Comparison of ENCODE assay signal across 9 cellular contexts in the genomic region with DNA sequence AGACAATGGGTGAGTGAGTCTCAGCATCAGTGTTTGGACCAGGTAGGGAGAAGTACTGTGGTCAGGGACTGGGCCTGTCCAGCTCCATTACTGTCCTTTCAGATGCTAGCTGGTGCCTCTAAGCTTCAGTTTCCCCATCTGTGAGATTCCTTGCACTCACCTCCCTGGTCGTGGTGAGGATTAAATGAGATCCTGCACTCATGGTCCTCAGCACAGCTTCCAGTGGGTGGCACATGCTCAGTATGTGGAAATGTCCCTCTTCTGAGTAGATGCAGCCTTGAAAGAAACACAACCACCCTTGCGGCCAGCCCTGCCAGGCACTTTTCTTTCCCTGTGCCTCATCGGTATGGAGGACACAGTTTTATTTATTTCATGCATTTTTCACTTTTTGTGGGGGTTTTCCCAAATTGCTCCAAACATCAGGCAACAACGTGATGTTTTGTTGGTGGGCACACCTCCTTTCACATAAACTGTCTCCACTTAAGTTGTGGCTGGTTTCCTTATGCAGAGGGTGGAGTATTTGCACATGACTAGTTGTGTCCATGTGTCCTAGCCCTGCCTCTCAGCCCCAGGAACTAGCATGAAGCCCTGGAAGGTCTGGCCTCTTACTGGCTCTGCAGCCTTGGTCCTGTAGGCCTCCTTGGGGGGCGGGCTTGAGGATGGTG. TPM values are rescaled to one million over a fixed set of nuclear protein-coding genes. Genes with fewer than 3 reads are reported as not detected.
DNase-seq lines count a peak whose midpoint lies in the region; ATAC-seq and TF ChIP-seq lines count a peak whose summit lies in the region.
"Had no signal": no experiment of that assay in that cellular context is flagged by ENCODE, and none has a peak within 500 bp of the region (broad histone marks: within the 10 kb centered on the region; RNA-seq: fewer than 3 reads in every experiment).

No MANE protein-coding gene starts in this region.

- no peak overlapping the region for H3K27ac Mint-ChIP-seq in progenitor cell of endocrine pancreas

- peaks cover 2% of the 10 kb centered on the region for H3K36me3 Mint-ChIP-seq in progenitor cell of endocrine pancreas (ENCODE audit: insufficient read depth)

- H2AFZ ChIP-seq in DND-41 (ENCODE audit: low read depth, low read length) = peak overlapping the region; percentile 95; the same call in 1 of the 2 replicates

- DNase-seq in DND-41 (no peak), RWPE1 (ENCODE audit: low spot score) (no peak), epithelial cell of proximal tubule (ENCODE audit: low read depth) (no peak), progenitor cell of endocrine pancreas (ENCODE audit: low spot score, unreplicated experiment) (no peak), medulla oblongata (ENCODE audit: extremely low spot score) (no peak), epidermal melanocyte (ENCODE audit: insufficient read length, low spot score) (no peak)
- DNase-seq: NCI-H1092 had no signal

- ATAC-seq in DND-41 (ENCODE audit: insufficient read depth, low read depth) (no peak), GM18867 (IDR thresholded peaks at IDR 0.05; ENCODE audit: unreplicated experiment) (no peak), HG03469 (IDR thresholded peaks at IDR 0.05; ENCODE audit: unreplicated experiment) (no peak)

- TF ChIP-seq CTCF in DND-41 (IDR thresholded peaks at IDR 0.05; ENCODE audit: borderline replicate concordance, extremely low read depth, low read length, poor library complexity, severe bottlenecking) (no peak), RWPE1 (conservative IDR thresholded peaks at IDR 0.05; ENCODE audit: low read depth) (no peak), epithelial cell of proximal tubule (conservative IDR thresholded peaks at IDR 0.05; ENCODE audit: low read depth, low read length) (no peak), progenitor cell of endocrine pancreas (IDR thresholded peaks at IDR 0.05; ENCODE audit: unreplicated experiment) (no peak)

- H3K9me3 Mint-ChIP-seq in progenitor cell of endocrine pancreas (ENCODE audit: low read depth) = peaks cover 3% of the 10 kb centered on the region

- peaks cover 5% of the 10 kb centered on the region for H3K9me3 ChIP-seq in DND-41 (ENCODE audit: insufficient read depth, low read length, severe bottlenecking)

- CTCF ChIA-PET in RWPE1 (lab: Yijun Ruan, JAX) = no interaction called here

- peaks cover 38% of the 10 kb centered on the region for H3K36me3 ChIP-seq in DND-41 (ENCODE audit: insufficient read depth, low read length)

- H3K27me3 ChIP-seq in DND-41 (ENCODE audit: insufficient read depth, low read length, poor library complexity) = no peaks in the 10 kb centered on the region

- peaks cover 2% of the 10 kb centered on the region for H3K27me3 Mint-ChIP-seq in progenitor cell of endocrine pancreas

- H3K4me3 Mint-ChIP-seq in progenitor cell of endocrine pancreas (ENCODE audit: low read depth) = peak overlapping the region; percentile 96

- no peaks in the 10 kb centered on the region for H4K20me1 ChIP-seq in DND-41 (ENCODE audit: insufficient read depth, low read length)

- H3K9ac ChIP-seq in DND-41 (ENCODE audit: low read depth, low read length) = peak overlapping the region; percentile 88

- POLR2A ChIA-PET in RWPE1 (lab: Yijun Ruan, JAX; ENCODE audit: low non-redundant PET) = interaction anchor here (1.5 kb wide), 1 partner anchor 19 kb away, joined by 6 read pairs; the partner anchor contains the start of gene THAP7

- H3K27ac ChIP-seq in DND-41 (ENCODE audit: low read length) = peak overlapping the region; percentile 94
- peak overlapping the region; percentile 85 for H3K27ac ChIP-seq in RWPE1

- peak overlapping the region; percentile 92 for H3K4me2 ChIP-seq in DND-41 (ENCODE audit: insufficient read depth, low read length)

- H3K4me1 Mint-ChIP-seq in progenitor cell of endocrine pancreas (ENCODE audit: low read depth) = peaks cover 21% of the 10 kb centered on the region

- peaks cover 30% of the 10 kb centered on the region for H3K4me1 ChIP-seq in DND-41 (ENCODE audit: insufficient read depth, low read length)

- peaks cover 34% of the 10 kb centered on the region for H3K79me2 ChIP-seq in DND-41 (ENCODE audit: insufficient read depth, low read length)

- peak overlapping the region; percentile 78 to 88; a peak in 3 of 4 replicates for H3K4me3 ChIP-seq in DND-41 (ENCODE audit: low read depth in 1 of 2, low read length in 2 of 2)
- peak overlapping the region; percentile 69 for H3K4me3 ChIP-seq in epithelial cell of proximal tubule (ENCODE audit: low read depth, low read length)

RNA-seq across cellular contexts. Expression of gene LZTR1, which starts 1.1 kb away (rescaled TPM):
- total RNA-seq in epithelial cell of proximal tubule = 16.7 and 33.1 TPM in 2 replicates
- total RNA-seq in progenitor cell of endocrine pancreas = 91.6 and 93.8 TPM in 2 replicates

RNA-seq across cellular contexts. Expression of gene AIFM3, which starts 16.2 kb away (rescaled TPM):
- 0.65 and 1.8 TPM in 2 replicates for total RNA-seq in epithelial cell of proximal tubule
- 1.8 and 2.3 TPM in 2 replicates for total RNA-seq in progenitor cell of endocrine pancreas

RNA-seq across cellular contexts. Expression of gene THAP7, which starts 18.7 kb away (rescaled TPM):
- total RNA-seq in epithelial cell of proximal tubule (24.6 and 36.6 TPM in 2 replicates), progenitor cell of endocrine pancreas (17.6 and 20.2 TPM in 2 replicates)

RNA-seq across cellular contexts. Expression of gene P2RX6, which starts 31.8 kb away (rescaled TPM):
- not detected in 2 replicates for total RNA-seq in epithelial cell of proximal tubule
- 0.36 and 0.57 TPM in 2 replicates for total RNA-seq in progenitor cell of endocrine pancreas

RNA-seq across cellular contexts. Expression of gene SLC7A4, which starts 49.1 kb away (rescaled TPM):
- total RNA-seq in epithelial cell of proximal tubule (0.29 and 1.8 TPM in 2 replicates), progenitor cell of endocrine pancreas (1.1 and 1.3 TPM in 2 replicates)
